In the genomic region with DNA sequence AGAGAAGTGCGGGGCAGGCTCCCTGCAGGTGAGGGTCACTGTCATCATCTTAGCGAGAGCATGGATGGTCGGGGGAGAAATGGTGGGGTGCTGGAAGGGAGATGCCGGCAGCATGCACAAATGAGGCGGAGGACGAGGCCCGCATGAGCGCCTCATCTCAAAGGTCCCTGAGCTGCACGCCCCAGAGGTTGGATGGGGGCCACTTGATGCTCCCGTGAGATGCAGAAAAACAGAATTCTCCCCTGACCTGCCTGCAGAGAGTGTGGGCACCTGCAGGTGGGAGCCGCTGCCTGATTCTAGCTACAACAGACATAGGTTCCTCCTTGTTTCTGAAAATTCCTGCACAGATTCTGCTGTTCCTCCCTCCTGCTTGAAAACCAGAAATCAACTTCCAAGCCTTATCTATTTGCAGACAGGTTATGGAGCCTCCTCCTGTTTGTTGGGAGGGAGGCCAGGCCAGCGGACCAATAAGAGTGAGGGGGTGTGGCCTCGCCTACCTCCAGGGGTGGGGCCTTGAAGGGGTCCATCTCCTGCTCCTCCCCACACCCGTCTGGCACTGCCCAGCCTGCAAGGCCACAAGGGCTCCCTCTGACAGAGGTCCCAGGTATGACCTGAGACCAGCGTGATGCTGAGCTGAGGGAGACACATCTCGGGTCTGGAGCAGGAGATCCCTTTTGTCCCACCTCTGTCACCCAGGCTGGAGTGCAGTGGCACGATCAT, we compare ENCODE assay signal across 9 cellular contexts.
DNase-seq lines count a peak whose midpoint lies in the region; ATAC-seq and TF ChIP-seq lines count a peak whose summit lies in the region.
"Had no signal": no experiment of that assay in that cellular context is flagged by ENCODE, and none has a peak within 500 bp of the region (broad histone marks: within the 10 kb centered on the region; RNA-seq: fewer than 3 reads in every experiment).

No MANE protein-coding gene starts in this region.

- H3K4me1 Mint-ChIP-seq in CD4-positive, alpha-beta T cell (ENCODE audit: low read depth) = peaks cover 6% of the 10 kb centered on the region

- no peak overlapping the region for H3K4me3 Mint-ChIP-seq in CD4-positive, alpha-beta T cell

- no peak for ATAC-seq in CD4-positive, alpha-beta T cell (ENCODE audit: poor library complexity)
- ATAC-seq in HG02763 (IDR thresholded peaks at IDR 0.05; ENCODE audit: unreplicated experiment) (peak; percentile 48), PC-3 (peak; percentile 93)

- no peaks in the 10 kb centered on the region for H3K79me2 ChIP-seq in PC-3 (ENCODE audit: low read length)

- H3K27me3 Mint-ChIP-seq in CD4-positive, alpha-beta T cell = no peaks in the 10 kb centered on the region

- H3F3A ChIP-seq in PC-3 (ENCODE audit: low read length, unreplicated experiment) = no peaks in the 10 kb centered on the region

- peak overlapping the region; percentile 30 for H3K27ac ChIP-seq in CD4-positive, alpha-beta T cell (ENCODE audit: low read depth, low read length)
- H3K27ac ChIP-seq in PC-3 (ENCODE audit: low read length) (no peak overlapping the region), tibial nerve (no peak overlapping the region)
- H3K27ac ChIP-seq: epithelial cell of prostate had no signal

- no peak for DNase-seq in CD4-positive, alpha-beta T cell
- peak; percentile 86 for DNase-seq in GM13977 (ENCODE audit: low spot score)
- DNase-seq in PC-3 = peak; percentile 44
- peak; percentile 20 to 27 for DNase-seq in erythroblast (lab: John Stamatoyannopoulos, UW)
- no peak for DNase-seq in tibial nerve (ENCODE audit: low spot score in 2 of 2)
- DNase-seq in NCI-H1694 treated with DMSO at 0.1 percent for 48 hours (lab: John Stamatoyannopoulos, UW) = no peak
- no peak for DNase-seq in hippocampal formation (lab: John Stamatoyannopoulos, UW)

- CTCF ChIA-PET in CD4-positive, alpha-beta T cell (lab: Charles Lee) = no interaction called here
- CTCF ChIA-PET in PC-3 (lab: Charles Lee) = no interaction called here

- no peaks in the 10 kb centered on the region for H3K9me3 ChIP-seq in CD4-positive, alpha-beta T cell (ENCODE audit: control insufficient read depth, low read length)
- H3K9me3 ChIP-seq in PC-3 (ENCODE audit: low read length) (no peaks in the 10 kb centered on the region), tibial nerve (no peaks in the 10 kb centered on the region)

- TF ChIP-seq EP300 in tibial nerve (IDR thresholded peaks at IDR 0.05) = no peak

- H3K9me2 ChIP-seq in PC-3 (replicated peaks; ENCODE audit: low read length) = no peaks in the 10 kb centered on the region

- no peak overlapping the region for H3K9ac ChIP-seq in PC-3 (ENCODE audit: low read length)

- POLR2A ChIA-PET in CD4-positive, alpha-beta T cell (lab: Charles Lee) = interaction anchor here (0.9 to 1.0 kb wide), 2 partner anchors 17 to 23 kb away, joined by 3 to 5 read pairs; no protein-coding TSS in a partner anchor
- POLR2A ChIA-PET in PC-3 (lab: Charles Lee; ENCODE audit: unreplicated experiment) = no interaction called here

- TF ChIP-seq CTCF in CD4-positive, alpha-beta T cell (IDR thresholded peaks at IDR 0.05) = no peak
- no peak for TF ChIP-seq CTCF in GM13977 (IDR thresholded peaks at IDR 0.05; ENCODE audit: extremely low read depth, insufficient read depth, missing control alignments)
- TF ChIP-seq CTCF in PC-3 (conservative IDR thresholded peaks at IDR 0.05; ENCODE audit: low read depth, low read length) = no peak
- TF ChIP-seq CTCF in tibial nerve (IDR thresholded peaks at IDR 0.05) = no peak

- H3K4me3 ChIP-seq in PC-3 (ENCODE audit: low read length) = no peak overlapping the region
- no peak overlapping the region for H3K4me3 ChIP-seq in tibial nerve

- no peaks in the 10 kb centered on the region for H3K27me3 ChIP-seq in CD4-positive, alpha-beta T cell (ENCODE audit: control insufficient read depth, insufficient read depth, low read length)
- no peaks in the 10 kb centered on the region for H3K27me3 ChIP-seq in PC-3 (ENCODE audit: low read length)
- H3K27me3 ChIP-seq in tibial nerve = no peaks in the 10 kb centered on the region

- intact Hi-C loops in CD4-positive, alpha-beta T cell (cut with DNase I, micrococcal nuclease) = no loop called here
- intact Hi-C loops in PC-3 (cut with micrococcal nuclease) = no loop called here

- TF ChIP-seq POLR2A in erythroblast (IDR thresholded peaks at IDR 0.05; ENCODE audit: low read length) (no peak), tibial nerve (IDR thresholded peaks at IDR 0.05) (no peak)

- no TSS peak for BruUV-seq in PC-3 (replicated peaks; lab: Mats Ljungman, UMichigan)

- H3K4me2 ChIP-seq in PC-3 (ENCODE audit: low read length) = no peak overlapping the region

- 81 to 86% methylated on average over 16 to 17 of the region's 17 CpGs for WGBS in tibial nerve, 2 donors

- peak overlapping the region; percentile 64 for H3K27ac Mint-ChIP-seq in CD4-positive, alpha-beta T cell

- no peaks in the 10 kb centered on the region for H4K20me1 ChIP-seq in PC-3 (ENCODE audit: low read length)

- no peaks in the 10 kb centered on the region for H3K9me3 Mint-ChIP-seq in CD4-positive, alpha-beta T cell

- in situ Hi-C loops in GM13977 (cut with MboI; ENCODE audit: low pct_unique_long_range_greater_than_20kb, low sequenced_read_pairs, unreplicated experiment) = no loop called here

- peaks cover 45% of the 10 kb centered on the region for H3K36me3 Mint-ChIP-seq in CD4-positive, alpha-beta T cell (ENCODE audit: low read depth)

- H2AFZ ChIP-seq in PC-3 (ENCODE audit: low read length) = no peak overlapping the region

- H3K36me3 ChIP-seq in PC-3 (ENCODE audit: low read depth, low read length) (no peaks in the 10 kb centered on the region; the same call in none of the 2 replicates), tibial nerve (peaks cover 0 to 40% (median 0%) of the 10 kb centered on the region in 3 donors)

- H3K4me1 ChIP-seq in PC-3 (ENCODE audit: insufficient read depth, low read length) (no peaks in the 10 kb centered on the region), tibial nerve (no peaks in the 10 kb centered on the region)

Comparison
In these comparisons a context has a peak if more than half of its experiments do, and no peak if none do; other contexts are left out.
1. DNase-seq: peak in GM13977 (single experiment), PC-3 (single experiment) and erythroblast (2 of 2); none in CD4-positive, alpha-beta T cell (0 of 10), tibial nerve (0 of 2), NCI-H1694 treated with DMSO at 0.1 percent for 48 hours (single experiment) and hippocampal formation (0 of 2).